In the genomic region with DNA sequence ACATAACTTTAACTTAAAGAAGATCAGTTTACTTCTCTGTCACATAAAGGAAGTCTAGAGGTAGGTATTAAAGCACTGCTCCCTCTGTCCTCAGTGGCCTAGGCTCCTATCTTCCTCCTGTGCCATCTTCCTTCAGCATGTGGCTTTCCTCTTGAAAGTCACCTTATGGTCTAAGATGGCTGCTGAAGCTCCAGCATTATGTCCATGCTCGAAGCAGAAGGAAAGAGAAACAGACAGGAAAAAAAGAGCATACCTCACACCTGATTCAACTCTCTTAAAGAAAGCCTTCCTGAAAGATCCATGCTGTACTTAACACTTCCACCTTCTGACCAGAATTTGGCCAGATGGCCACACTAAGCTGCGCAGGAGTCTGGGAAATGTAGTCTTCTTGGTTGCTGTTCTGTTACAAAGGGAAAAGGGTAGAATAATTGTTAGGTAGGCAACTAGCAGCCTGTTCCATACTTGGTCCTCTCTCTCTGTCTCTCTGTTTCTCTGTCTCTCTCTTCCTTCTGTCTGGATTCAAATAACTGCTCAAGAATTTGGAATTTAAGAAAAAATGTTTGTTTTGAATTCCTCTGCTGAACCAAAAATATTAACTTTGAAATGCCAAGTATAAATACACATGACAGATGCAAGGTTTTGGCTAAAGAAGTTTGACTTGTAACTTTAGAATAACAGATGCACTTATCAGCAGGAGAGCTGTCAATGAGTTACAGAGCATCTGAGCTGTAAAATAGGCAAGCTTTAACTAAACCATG, we compare ENCODE assay signal across 15 cellular contexts. TPM values are rescaled to one million over a fixed set of nuclear protein-coding genes. Genes with fewer than 3 reads are reported as not detected.
DNase-seq lines count a peak whose midpoint lies in the region; ATAC-seq and TF ChIP-seq lines count a peak whose summit lies in the region.
"Had no signal": no experiment of that assay in that cellular context is flagged by ENCODE, and none has a peak within 500 bp of the region (broad histone marks: within the 10 kb centered on the region; RNA-seq: fewer than 3 reads in every experiment).

No MANE protein-coding gene starts in this region.

- TF ChIP-seq CTCF in BJ (IDR thresholded peaks at IDR 0.05; ENCODE audit: insufficient read depth, low read depth, low read length) (no peak), HFFc6 (IDR thresholded peaks at IDR 0.05) (no peak), CD14-positive monocyte (IDR thresholded peaks at IDR 0.05) (no peak)

- intact Hi-C loops in CD14-positive monocyte (cut with micrococcal nuclease) = no loop called here

- POLR2A ChIA-PET in BJ (lab: Charles Lee) = interaction anchor here (0.6 kb wide), 1 partner anchor 8 kb away, joined by 6 read pairs; no protein-coding TSS in a partner anchor

- H3K36me3 Mint-ChIP-seq in HFFc6 (ENCODE audit: low read depth) (peaks cover 9% of the 10 kb centered on the region), CD14-positive monocyte (no peaks in the 10 kb centered on the region)

- H3K9me3 Mint-ChIP-seq in HFFc6 (peaks cover 12% of the 10 kb centered on the region), CD14-positive monocyte (peaks cover 4 to 14% (median 8%) of the 10 kb centered on the region in 7 donors)
- peaks cover 5 to 9% of the 10 kb centered on the region in 2 donors for H3K9me3 Mint-ChIP-seq in stimulated activated naive CD8-positive, alpha-beta T cell treated with anti-CD3 and anti-CD28 coated beads, Interleukin-15, amount 100 ng/mL, for 72 hours

- ATAC-seq in GM21528 (IDR thresholded peaks at IDR 0.05; ENCODE audit: low FRiP score, unreplicated experiment) = no peak
- ATAC-seq in stimulated activated naive CD8-positive, alpha-beta T cell treated with anti-CD3 and anti-CD28 coated beads, Interleukin-15, amount 100 ng/mL, for 72 hours = no peak
- ATAC-seq: effector memory CD8-positive, alpha-beta T cell; GM12878; psoas muscle had no signal

- CTCF ChIA-PET in BJ (lab: Yijun Ruan, JAX) = interaction anchor here (0.6 to 1.9 kb wide), 9 partner anchors 10 to 359 kb away, joined by 3 to 7 read pairs (median 3); no protein-coding TSS in a partner anchor

- no peaks in the 10 kb centered on the region for H3K36me3 ChIP-seq in BJ (ENCODE audit: control insufficient read depth, insufficient read depth, low read length)

- no peaks in the 10 kb centered on the region for H3K27me3 ChIP-seq in BJ (ENCODE audit: control insufficient read depth, insufficient read depth, low read length)

- peaks cover 13% of the 10 kb centered on the region for H3K27me3 Mint-ChIP-seq in HFFc6 (ENCODE audit: insufficient read depth)
- H3K27me3 Mint-ChIP-seq in CD14-positive monocyte (ENCODE audit: low read depth in 3 of 3) = peaks cover 32 to 68% (median 47%) of the 10 kb centered on the region in 3 donors
- peaks cover 87% of the 10 kb centered on the region for H3K27me3 Mint-ChIP-seq in stimulated activated naive CD8-positive, alpha-beta T cell treated with anti-CD3 and anti-CD28 coated beads, Interleukin-15, amount 100 ng/mL, for 72 hours

- H3K27ac Mint-ChIP-seq in HFFc6 = peak overlapping the region; percentile 34; the same call in 1 of the 2 replicates
- no peak overlapping the region for H3K27ac Mint-ChIP-seq in CD14-positive monocyte
- H3K27ac Mint-ChIP-seq in stimulated activated naive CD8-positive, alpha-beta T cell treated with anti-CD3 and anti-CD28 coated beads, Interleukin-15, amount 100 ng/mL, for 72 hours = no peak overlapping the region

- peak; percentile 42 for DNase-seq in BJ (ENCODE audit: low read depth)
- DNase-seq in HFFc6 = peak; percentile 34
- peak; percentile 32 for DNase-seq in astrocyte of the hippocampus (ENCODE audit: low read depth, low spot score)
- DNase-seq in left kidney (ENCODE audit: low read depth, low spot score) = peak; percentile 36
- no peak for DNase-seq in CD14-positive monocyte (ENCODE audit: low spot score)
- no peak for DNase-seq in stimulated activated naive CD8-positive, alpha-beta T cell treated with anti-CD3 and anti-CD28 coated beads, Interleukin-15, amount 100 ng/mL, for 72 hours
- DNase-seq in T-helper 2 cell = no peak
- DNase-seq: amniotic stem cell; effector memory CD8-positive, alpha-beta T cell; KBM-7; NCI-H187 treated with DMSO at 0.1 percent for 48 hours; psoas muscle had no signal

- H3K4me1 Mint-ChIP-seq in HFFc6 (ENCODE audit: low read depth) (peaks cover 28% of the 10 kb centered on the region), CD14-positive monocyte (no peaks in the 10 kb centered on the region)
- no peaks in the 10 kb centered on the region for H3K4me1 Mint-ChIP-seq in stimulated activated naive CD8-positive, alpha-beta T cell treated with anti-CD3 and anti-CD28 coated beads, Interleukin-15, amount 100 ng/mL, for 72 hours

- no peak overlapping the region for H3K4me3 Mint-ChIP-seq in HFFc6
- no peak overlapping the region for H3K4me3 Mint-ChIP-seq in CD14-positive monocyte
- H3K4me3 Mint-ChIP-seq in stimulated activated naive CD8-positive, alpha-beta T cell treated with anti-CD3 and anti-CD28 coated beads, Interleukin-15, amount 100 ng/mL, for 72 hours = no peak overlapping the region
- H3K4me3 Mint-ChIP-seq: effector memory CD8-positive, alpha-beta T cell had no signal

- H3K4me3 ChIP-seq in BJ (ENCODE audit: low read depth, low read length) = no peak overlapping the region
- H3K4me3 ChIP-seq: GM12878, psoas muscle had no signal

RNA-seq across cellular contexts. Expression of gene TMEM174, which starts 15.9 kb away (rescaled TPM):
- not detected in 2 replicates for polyA plus RNA-seq in BJ (2011; rRNA removed)
- polyA minus RNA-seq in BJ (2011; rRNA and poly(A)+ RNA removed) = not detected in 2 replicates
- not detected for total RNA-seq in HFFc6 (2021; fragmentation: NEBNext Ultra II Directional; extraction: Animal tissue kit (Norgen Biotek cat#: 25700))
- not detected for polyA plus RNA-seq in CD14-positive monocyte
- total RNA-seq: GM12878, psoas muscle, subcutaneous adipose tissue had no signal
- polyA plus RNA-seq: GM12878, psoas muscle had no signal

Comparison
In these comparisons a context has a peak if more than half of its experiments do, and no peak if none do; other contexts are left out.
1. DNase-seq: peak in BJ (single experiment), HFFc6 (single experiment), astrocyte of the hippocampus (single experiment) and left kidney (single experiment); none in CD14-positive monocyte (single experiment), stimulated activated naive CD8-positive, alpha-beta T cell treated with anti-CD3 and anti-CD28 coated beads, Interleukin-15, amount 100 ng/mL, for 72 hours (0 of 2) and T-helper 2 cell (0 of 5).